Comparison of ENCODE assay signal across 8 cellular contexts in the genomic region with DNA sequence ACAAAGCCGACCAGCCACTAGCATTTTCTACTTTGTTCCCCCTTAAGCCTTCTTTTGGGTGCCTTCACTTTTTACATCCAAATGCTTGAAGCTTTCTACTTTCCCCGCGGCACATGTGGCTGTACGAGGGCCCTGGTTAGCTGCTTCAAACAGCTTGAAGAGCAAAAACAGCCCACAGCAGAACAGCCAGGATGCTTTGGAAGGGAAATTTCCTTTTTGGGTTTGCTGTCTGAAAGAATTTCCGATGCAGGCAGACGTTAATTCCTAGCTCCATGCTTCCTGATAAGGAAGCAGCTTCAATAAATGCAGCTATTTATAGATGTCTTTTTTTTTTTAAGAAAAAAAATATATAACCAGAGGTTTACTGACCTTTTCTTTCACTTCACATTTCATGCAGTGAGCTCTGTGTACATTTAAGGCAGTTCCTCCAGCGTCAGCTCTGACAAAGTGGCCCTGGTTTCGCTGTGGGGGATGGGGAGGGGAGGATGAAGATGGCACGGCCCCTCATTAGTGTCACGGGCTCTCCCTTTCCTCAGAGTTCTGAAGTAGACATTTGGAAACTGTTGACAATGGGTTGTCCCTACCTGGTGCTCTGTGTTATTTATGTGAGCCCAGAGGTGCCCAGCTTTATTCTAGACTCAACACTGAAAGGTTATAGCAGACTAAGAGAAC.
A peak's percentile ranks its signal among the peaks of the same experiment; 100 is the strongest.
DNase-seq lines count a peak whose midpoint lies in the region; ATAC-seq and TF ChIP-seq lines count a peak whose summit lies in the region.

No MANE protein-coding gene starts in this region.

- peak overlapping the region; percentile 4 for H3K9ac ChIP-seq in neural cell (ENCODE audit: low read length)

- DNase-seq in GM10248 (ENCODE audit: extremely low spot score) (peak; percentile 35), chondrocyte (ENCODE audit: low spot score) (no peak), DMS79 treated with DMSO at 0.1 percent for 48 hours (lab: John Stamatoyannopoulos, UW) (no peak), NCI-H1417 (lab: John Stamatoyannopoulos, UW) (no peak), NCI-H146 (lab: John Stamatoyannopoulos, UW) (no peak)
- DNase-seq in stimulated activated CD4-positive, alpha-beta T cell treated with anti-CD3 and anti-CD28 coated beads, Interleukin-1b, Interleukin-23, amount 100 ng/mL, for 48 hours: no peak

- no peaks in the 10 kb centered on the region for H3F3A ChIP-seq in neural cell (ENCODE audit: insufficient read depth, low read length, poor library complexity, severe bottlenecking)

- no peaks in the 10 kb centered on the region for H3K27me3 Mint-ChIP-seq in chondrocyte (ENCODE audit: low read depth)

- H3K4me1 Mint-ChIP-seq in chondrocyte (ENCODE audit: low read depth): peaks cover 79% of the 10 kb centered on the region

- peak; percentile 35 for ATAC-seq in HG02678 (IDR thresholded peaks at IDR 0.05; ENCODE audit: unreplicated experiment)

- H3K27ac Mint-ChIP-seq in chondrocyte (ENCODE audit: unreplicated experiment): peak overlapping the region; percentile 95

- no peak for TF ChIP-seq CTCF in GM10248 (IDR thresholded peaks at IDR 0.05; ENCODE audit: control extremely low read depth, extremely low read depth, low read depth, missing control alignments)
- TF ChIP-seq CTCF in chondrocyte (IDR thresholded peaks at IDR 0.05): no peak
- TF ChIP-seq CTCF in neural cell (IDR thresholded peaks at IDR 0.05; ENCODE audit: poor library complexity, severe bottlenecking): no peak

- H3K36me3 ChIP-seq in neural cell (ENCODE audit: insufficient read depth, low read length): no peaks in the 10 kb centered on the region

- no peaks in the 10 kb centered on the region for H4K20me1 ChIP-seq in neural cell (ENCODE audit: insufficient read depth)

- POLR2A ChIA-PET in GM10248 (lab: Yijun Ruan, JAX): interaction anchor here (0.6 to 1.1 kb wide), 2 partner anchors 13 to 103 kb away, joined by 3 to 4 read pairs; no protein-coding TSS in a partner anchor

- H3K4me3 Mint-ChIP-seq in chondrocyte (ENCODE audit: unreplicated experiment): no peak overlapping the region

- no peak overlapping the region for H2AFZ ChIP-seq in neural cell (ENCODE audit: low read depth, low read length)

- no peak for TF ChIP-seq EP300 in neural cell (conservative IDR thresholded peaks at IDR 0.05; ENCODE audit: poor library complexity, severe bottlenecking)

- CTCF ChIA-PET in GM10248 (lab: Yijun Ruan, JAX): interaction anchor here (0.8 to 4.6 kb wide), 11 partner anchors 9 to 275 kb away, joined by 3 to 40 read pairs (median 5); no protein-coding TSS in a partner anchor

- peaks cover 6% of the 10 kb centered on the region for H3K36me3 Mint-ChIP-seq in chondrocyte (ENCODE audit: low read depth)

- H3K9me3 Mint-ChIP-seq in chondrocyte (ENCODE audit: low read depth): no peaks in the 10 kb centered on the region

- no peaks in the 10 kb centered on the region for H3K9me3 ChIP-seq in neural cell (ENCODE audit: low read length)

- peak overlapping the region; percentile 18 for H3K27ac ChIP-seq in neural cell (ENCODE audit: low read length)

- no peak for TF ChIP-seq RAD21 in neural cell (conservative IDR thresholded peaks at IDR 0.05)

- no peaks in the 10 kb centered on the region for H3K9me2 ChIP-seq in neural cell (ENCODE audit: insufficient read depth, low read length)

- H3K4me3 ChIP-seq in neural cell (ENCODE audit: low read length): no peak overlapping the region

- H3K4me2 ChIP-seq in neural cell (ENCODE audit: low read length): no peak overlapping the region

- H3K27me3 ChIP-seq in neural cell (ENCODE audit: insufficient read depth, low read depth, low read length): no peaks in the 10 kb centered on the region

- no peaks in the 10 kb centered on the region for H3K79me2 ChIP-seq in neural cell (replicated peaks; ENCODE audit: insufficient read depth, low read length)

TF ChIP-seq in neural cell, 6 proteins besides CTCF, POLR2A, EP300 and RAD21:
- TF ChIP-seq EZH2 (IDR thresholded peaks at IDR 0.05; ENCODE audit: borderline replicate concordance, insufficient read depth, low read length, poor library complexity, severe bottlenecking): no peak
- TF ChIP-seq, protein P1, sequence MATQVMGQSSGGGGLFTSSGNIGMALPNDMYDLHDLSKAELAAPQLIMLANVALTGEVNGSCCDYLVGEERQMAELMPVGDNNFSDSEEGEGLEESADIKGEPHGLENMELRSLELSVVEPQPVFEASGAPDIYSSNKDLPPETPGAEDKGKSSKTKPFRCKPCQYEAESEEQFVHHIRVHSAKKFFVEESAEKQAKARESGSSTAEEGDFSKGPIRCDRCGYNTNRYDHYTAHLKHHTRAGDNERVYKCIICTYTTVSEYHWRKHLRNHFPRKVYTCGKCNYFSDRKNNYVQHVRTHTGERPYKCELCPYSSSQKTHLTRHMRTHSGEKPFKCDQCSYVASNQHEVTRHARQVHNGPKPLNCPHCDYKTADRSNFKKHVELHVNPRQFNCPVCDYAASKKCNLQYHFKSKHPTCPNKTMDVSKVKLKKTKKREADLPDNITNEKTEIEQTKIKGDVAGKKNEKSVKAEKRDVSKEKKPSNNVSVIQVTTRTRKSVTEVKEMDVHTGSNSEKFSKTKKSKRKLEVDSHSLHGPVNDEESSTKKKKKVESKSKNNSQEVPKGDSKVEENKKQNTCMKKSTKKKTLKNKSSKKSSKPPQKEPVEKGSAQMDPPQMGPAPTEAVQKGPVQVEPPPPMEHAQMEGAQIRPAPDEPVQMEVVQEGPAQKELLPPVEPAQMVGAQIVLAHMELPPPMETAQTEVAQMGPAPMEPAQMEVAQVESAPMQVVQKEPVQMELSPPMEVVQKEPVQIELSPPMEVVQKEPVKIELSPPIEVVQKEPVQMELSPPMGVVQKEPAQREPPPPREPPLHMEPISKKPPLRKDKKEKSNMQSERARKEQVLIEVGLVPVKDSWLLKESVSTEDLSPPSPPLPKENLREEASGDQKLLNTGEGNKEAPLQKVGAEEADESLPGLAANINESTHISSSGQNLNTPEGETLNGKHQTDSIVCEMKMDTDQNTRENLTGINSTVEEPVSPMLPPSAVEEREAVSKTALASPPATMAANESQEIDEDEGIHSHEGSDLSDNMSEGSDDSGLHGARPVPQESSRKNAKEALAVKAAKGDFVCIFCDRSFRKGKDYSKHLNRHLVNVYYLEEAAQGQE (IDR thresholded peaks at IDR 0.05; ENCODE audit: borderline replicate concordance): peak; percentile 32
